2 cellular contexts compared by ENCODE assay signal in the genomic region with DNA sequence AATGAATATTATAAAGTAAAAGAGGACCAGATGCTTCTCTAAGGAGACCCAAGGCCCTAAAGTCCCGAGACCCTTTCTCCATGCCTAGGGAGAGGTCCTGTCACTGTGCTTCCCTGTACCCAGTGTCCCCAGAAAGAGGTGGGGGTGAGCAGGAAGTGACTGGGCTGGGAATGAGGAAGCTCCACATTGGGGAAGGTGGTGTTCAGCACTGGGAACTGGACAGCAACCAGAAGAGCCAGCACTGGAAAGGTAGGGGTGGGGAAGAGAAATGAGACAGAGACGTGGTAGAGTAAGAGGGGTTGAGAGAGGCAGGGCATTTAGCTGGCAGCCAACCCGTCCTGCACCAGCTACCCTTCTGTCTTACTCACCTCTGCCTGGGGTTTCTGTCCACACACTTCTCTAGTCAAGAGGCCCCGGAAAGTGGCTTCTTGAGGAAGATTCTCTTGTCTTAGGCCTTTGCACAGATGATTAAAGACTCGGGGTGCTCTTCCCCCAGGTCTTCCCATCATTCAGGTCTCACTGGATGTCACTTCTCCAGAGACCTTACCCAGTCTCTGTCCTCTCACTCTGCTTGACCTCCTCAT.
TF ChIP-seq lines count a peak whose summit lies in the region.

No MANE protein-coding gene starts in this region.

TF ChIP-seq in A549, 52 proteins besides CTCF, POLR2A, EP300 and RAD21 (continued from another document):
- 0 out of 2 replicates have a peak, but pooled peaks have one; percentile 27 for TF ChIP-seq EHMT2 (IDR thresholded peaks at IDR 0.05; ENCODE audit: low read depth)
- TF ChIP-seq HOXB5 (CRISPR knock-in tag; IDR thresholded peaks at IDR 0.05): no peak
- TF ChIP-seq SMC3 (IDR thresholded peaks at IDR 0.05): no peak
- TF ChIP-seq, protein P1, sequence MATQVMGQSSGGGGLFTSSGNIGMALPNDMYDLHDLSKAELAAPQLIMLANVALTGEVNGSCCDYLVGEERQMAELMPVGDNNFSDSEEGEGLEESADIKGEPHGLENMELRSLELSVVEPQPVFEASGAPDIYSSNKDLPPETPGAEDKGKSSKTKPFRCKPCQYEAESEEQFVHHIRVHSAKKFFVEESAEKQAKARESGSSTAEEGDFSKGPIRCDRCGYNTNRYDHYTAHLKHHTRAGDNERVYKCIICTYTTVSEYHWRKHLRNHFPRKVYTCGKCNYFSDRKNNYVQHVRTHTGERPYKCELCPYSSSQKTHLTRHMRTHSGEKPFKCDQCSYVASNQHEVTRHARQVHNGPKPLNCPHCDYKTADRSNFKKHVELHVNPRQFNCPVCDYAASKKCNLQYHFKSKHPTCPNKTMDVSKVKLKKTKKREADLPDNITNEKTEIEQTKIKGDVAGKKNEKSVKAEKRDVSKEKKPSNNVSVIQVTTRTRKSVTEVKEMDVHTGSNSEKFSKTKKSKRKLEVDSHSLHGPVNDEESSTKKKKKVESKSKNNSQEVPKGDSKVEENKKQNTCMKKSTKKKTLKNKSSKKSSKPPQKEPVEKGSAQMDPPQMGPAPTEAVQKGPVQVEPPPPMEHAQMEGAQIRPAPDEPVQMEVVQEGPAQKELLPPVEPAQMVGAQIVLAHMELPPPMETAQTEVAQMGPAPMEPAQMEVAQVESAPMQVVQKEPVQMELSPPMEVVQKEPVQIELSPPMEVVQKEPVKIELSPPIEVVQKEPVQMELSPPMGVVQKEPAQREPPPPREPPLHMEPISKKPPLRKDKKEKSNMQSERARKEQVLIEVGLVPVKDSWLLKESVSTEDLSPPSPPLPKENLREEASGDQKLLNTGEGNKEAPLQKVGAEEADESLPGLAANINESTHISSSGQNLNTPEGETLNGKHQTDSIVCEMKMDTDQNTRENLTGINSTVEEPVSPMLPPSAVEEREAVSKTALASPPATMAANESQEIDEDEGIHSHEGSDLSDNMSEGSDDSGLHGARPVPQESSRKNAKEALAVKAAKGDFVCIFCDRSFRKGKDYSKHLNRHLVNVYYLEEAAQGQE (IDR thresholded peaks at IDR 0.05): peak; percentile 84
- TF ChIP-seq TP53 (CRISPR knock-in tag; IDR thresholded peaks at IDR 0.05): no peak
- TF ChIP-seq FOSB (CRISPR knock-in tag; IDR thresholded peaks at IDR 0.05): no peak

TF ChIP-seq in PFSK-1, 5 proteins besides CTCF, POLR2A, EP300 and RAD21 (continued from another document):
- TF ChIP-seq, protein P1 (IDR thresholded peaks at IDR 0.05; ENCODE audit: insufficient read depth in 1 of 2, low read depth in 2 of 2, low read length in 2 of 2): peak; percentile 91 to 96
